In genomic region chr14:86739761-86740160, GRCh38 we compare ENCODE assay signal across 18 cellular contexts.
DNase-seq lines count a peak whose midpoint lies in the region; ATAC-seq and TF ChIP-seq lines count a peak whose summit lies in the region.
"Had no signal": no experiment of that assay in that cellular context is flagged by ENCODE, and none has a peak within 500 bp of the region (broad histone marks: within the 10 kb centered on the region; RNA-seq: fewer than 3 reads in every experiment).

No MANE protein-coding gene starts in this region.

- no peak overlapping the region for H3K27ac ChIP-seq in Karpas-422 (ENCODE audit: low read length)
- H3K27ac ChIP-seq in breast epithelium, result no peak overlapping the region
- H3K27ac ChIP-seq: BLaER1 had no signal

- H3K27me3 Mint-ChIP-seq in T-helper 17 cell, result no peaks in the 10 kb centered on the region
- H3K27me3 Mint-ChIP-seq: CD4-positive, alpha-beta memory T cell had no signal

- TF ChIP-seq CTCF in breast epithelium (IDR thresholded peaks at IDR 0.05), result no peak

- peak; percentile 9 for DNase-seq in Daoy (ENCODE audit: low read depth)
- DNase-seq in Karpas-422, result no peak
- no peak for DNase-seq in breast epithelium (ENCODE audit: low spot score in 2 of 2)
- DNase-seq in iPS-NIHi7 (ENCODE audit: extremely low spot score), result peak; percentile 30
- DNase-seq in LoVo (ENCODE audit: low spot score), result no peak
- no peak for DNase-seq in T-helper 17 cell
- DNase-seq in globus pallidus (ENCODE audit: low spot score), result no peak
- DNase-seq: CD4-positive, alpha-beta memory T cell; MV-4-11; NCI-H1694 treated with DMSO at 0.1 percent for 48 hours; NCI-H510A; NCI-H82; Right ventricle myocardium superior; SW 1271 had no signal

- peak overlapping the region; percentile 62 for H3K4me3 ChIP-seq in Karpas-422 (ENCODE audit: low read length)
- H3K4me3 ChIP-seq in breast epithelium, result peak overlapping the region in 2 of 3 donors; percentile 3 to 30
- H3K4me3 ChIP-seq: BLaER1, K562 had no signal

- TF ChIP-seq POLR2A in breast epithelium (IDR thresholded peaks at IDR 0.05), result no peak

- H3K4me1 ChIP-seq in Karpas-422 (ENCODE audit: low read length) (peaks cover 14% of the 10 kb centered on the region), breast epithelium (no peaks in the 10 kb centered on the region)
- H3K4me1 ChIP-seq: BLaER1 had no signal

- no peak for ATAC-seq in HG03354 (IDR thresholded peaks at IDR 0.05; ENCODE audit: poor library complexity, severe bottlenecking, unreplicated experiment)
- no peak for ATAC-seq in T-helper 17 cell
- ATAC-seq: K562, Panc1 had no signal

- H3K27me3 ChIP-seq in Karpas-422 (ENCODE audit: low read length) (no peaks in the 10 kb centered on the region), breast epithelium (no peaks in the 10 kb centered on the region)
- H3K27me3 ChIP-seq: BLaER1 had no signal

- H3K4me3 Mint-ChIP-seq in T-helper 17 cell, result no peak overlapping the region

- no peaks in the 10 kb centered on the region; the same call in 1 of the 2 replicates for H3K9me2 ChIP-seq in Karpas-422 (replicated peaks; ENCODE audit: insufficient read depth, low read length)

- H3K79me2 ChIP-seq in Karpas-422 (ENCODE audit: low read length), result no peaks in the 10 kb centered on the region

- intact Hi-C loops in breast epithelium (cut with DNase I; ENCODE audit: low total_unique reads), result no loop called here

- peak overlapping the region; percentile 46 for H3K9ac ChIP-seq in Karpas-422 (ENCODE audit: low read length)
- H3K9ac ChIP-seq: BLaER1 had no signal

- H3K4me1 Mint-ChIP-seq in T-helper 17 cell, result no peaks in the 10 kb centered on the region
- H3K4me1 Mint-ChIP-seq: CD4-positive, alpha-beta memory T cell had no signal

- H3K4me2 ChIP-seq in Karpas-422 (ENCODE audit: low read depth, low read length, poor library complexity, severe bottlenecking), result peak overlapping the region; percentile 84
- H3K4me2 ChIP-seq: BLaER1 had no signal

- no peak overlapping the region for H3K27ac Mint-ChIP-seq in T-helper 17 cell
- H3K27ac Mint-ChIP-seq: CD4-positive, alpha-beta memory T cell had no signal

- no peaks in the 10 kb centered on the region for H4K20me1 ChIP-seq in Karpas-422 (ENCODE audit: insufficient read depth, low read depth, low read length)
- H4K20me1 ChIP-seq: BLaER1 had no signal

- H3K36me3 ChIP-seq in Karpas-422 (ENCODE audit: insufficient read depth, low read length) (no peaks in the 10 kb centered on the region), breast epithelium (no peaks in the 10 kb centered on the region)
- H3K36me3 ChIP-seq: BLaER1 had no signal

- peak overlapping the region; percentile 96 for H2AFZ ChIP-seq in Karpas-422 (ENCODE audit: low read length)

- no peaks in the 10 kb centered on the region for H3K36me3 Mint-ChIP-seq in T-helper 17 cell (ENCODE audit: low read depth)
- H3K36me3 Mint-ChIP-seq: CD4-positive, alpha-beta memory T cell had no signal

- H3K9me3 ChIP-seq in Karpas-422 (ENCODE audit: low read length), result no peaks in the 10 kb centered on the region
- peaks cover 0 to 4% of the 10 kb centered on the region in 2 donors for H3K9me3 ChIP-seq in breast epithelium
- no peaks in the 10 kb centered on the region for H3K9me3 ChIP-seq in T-helper 17 cell (ENCODE audit: control insufficient read depth, low read length, poor library complexity, severe bottlenecking)
- H3K9me3 ChIP-seq: BLaER1 had no signal

Comparison
In these comparisons a context has a peak if more than half of its experiments do, and no peak if none do; other contexts are left out.
1. DNase-seq: peak in Daoy (single experiment) and iPS-NIHi7 (single experiment); none in Karpas-422 (single experiment), breast epithelium (0 of 2), LoVo (single experiment), T-helper 17 cell (0 of 3) and globus pallidus (single experiment).